In genomic region chr19:41914906-41915247, GRCh38 we compare ENCODE assay signal across 20 cellular contexts. TPM values are rescaled to one million over a fixed set of nuclear protein-coding genes. Genes with fewer than 3 reads are reported as not detected.
DNase-seq lines count a peak whose midpoint lies in the region.
"Had no signal": no experiment of that assay in that cellular context is flagged by ENCODE, and none has a peak within 500 bp of the region (broad histone marks: within the 10 kb centered on the region; RNA-seq: fewer than 3 reads in every experiment).

No MANE protein-coding gene starts in this region.

- H3K4me3 ChIP-seq in skeletal muscle satellite cell (ENCODE audit: low read length), result no peak overlapping the region
- H3K4me3 ChIP-seq: ascending aorta, MG63 had no signal

- H3K36me3 Mint-ChIP-seq in activated CD4-positive, alpha-beta T cell treated with anti-CD3 and anti-CD28 coated beads, Interleukin-2, amount 10 ng/mL, durations not matched to agents 24 days and 14 days (ENCODE audit: low read depth), result peaks cover 14% of the 10 kb centered on the region
- H3K36me3 Mint-ChIP-seq: activated naive CD4-positive, alpha-beta T cell treated with anti-CD3 and anti-CD28 coated beads, Interleukin-2, amount 50 U/mL, for 24 hours; T-cell had no signal

- H3K4me1 ChIP-seq in skeletal muscle satellite cell (ENCODE audit: control insufficient read depth, insufficient read depth, low read length), result no peaks in the 10 kb centered on the region
- H3K4me1 ChIP-seq: ascending aorta had no signal

- DNase-seq in activated CD4-positive, alpha-beta T cell treated with anti-CD3 and anti-CD28 coated beads, Interleukin-2, amount 10 ng/mL, durations not matched to agents 24 days and 14 days, result peak; percentile 69
- no peak for DNase-seq in activated CD4-positive, alpha-beta T cell treated with anti-CD3 and anti-CD28 coated beads for 4 hours
- peak; percentile 36 for DNase-seq in NCI-H69 (lab: John Stamatoyannopoulos, UW)
- no peak for DNase-seq in posterior vena cava (ENCODE audit: low spot score)
- DNase-seq in HT-29 (ENCODE audit: low spot score), result no peak
- DNase-seq: activated CD4-positive, alpha-beta T cell treated with anti-CD3 and anti-CD28 coated beads for 36 hours; foreskin melanocyte; hypothalamus; kidney; MG63; NCI-H1436 treated with DMSO at 0.1 percent for 48 hours; NCI-H748 treated with DMSO at 0.1 percent for 48 hours; SHP77 treated with DMSO at 0.1 percent for 48 hours; T-cell had no signal

- H3K9me3 Mint-ChIP-seq in activated CD4-positive, alpha-beta T cell treated with anti-CD3 and anti-CD28 coated beads, Interleukin-2, amount 10 ng/mL, durations not matched to agents 24 days and 14 days, result no peaks in the 10 kb centered on the region
- H3K9me3 Mint-ChIP-seq: activated naive CD4-positive, alpha-beta T cell treated with anti-CD3 and anti-CD28 coated beads, Interleukin-2, amount 50 U/mL, for 24 hours; central memory CD8-positive, alpha-beta T cell; T-cell had no signal

- H3K4me2 ChIP-seq in skeletal muscle satellite cell (ENCODE audit: low read length), result peak overlapping the region; percentile 56

- peaks cover 31% of the 10 kb centered on the region for H3K27me3 Mint-ChIP-seq in activated CD4-positive, alpha-beta T cell treated with anti-CD3 and anti-CD28 coated beads, Interleukin-2, amount 10 ng/mL, durations not matched to agents 24 days and 14 days
- H3K27me3 Mint-ChIP-seq: activated naive CD4-positive, alpha-beta T cell treated with anti-CD3 and anti-CD28 coated beads, Interleukin-2, amount 50 U/mL, for 24 hours had no signal

- no peaks in the 10 kb centered on the region for H3K36me3 ChIP-seq in skeletal muscle satellite cell (ENCODE audit: insufficient read depth, low read length)
- H3K36me3 ChIP-seq: ascending aorta, MG63 had no signal

- H3K9ac ChIP-seq in skeletal muscle satellite cell (ENCODE audit: low read depth, low read length), result no peak overlapping the region

- no peak overlapping the region for H3K27ac Mint-ChIP-seq in activated CD4-positive, alpha-beta T cell treated with anti-CD3 and anti-CD28 coated beads, Interleukin-2, amount 10 ng/mL, durations not matched to agents 24 days and 14 days
- H3K27ac Mint-ChIP-seq: activated CD4-positive, alpha-beta T cell treated with anti-CD3 and anti-CD28 coated beads for 36 hours; activated naive CD4-positive, alpha-beta T cell treated with anti-CD3 and anti-CD28 coated beads, Interleukin-2, amount 50 U/mL, for 24 hours; T-cell had no signal

- peaks cover 78% of the 10 kb centered on the region for H3K27me3 ChIP-seq in skeletal muscle satellite cell (ENCODE audit: control insufficient read depth, insufficient read depth, low read length)

- no peaks in the 10 kb centered on the region for H3K9me3 ChIP-seq in skeletal muscle satellite cell (replicated peaks; ENCODE audit: low read length)
- H3K9me3 ChIP-seq: ascending aorta had no signal

- intact Hi-C loops in activated CD4-positive, alpha-beta T cell treated with anti-CD3 and anti-CD28 coated beads, Interleukin-2, amount 10 ng/mL, durations not matched to agents 24 days and 14 days (cut with micrococcal nuclease), result no loop called here
- intact Hi-C loops in posterior vena cava (cut with DNase I), result no loop called here

- no peak overlapping the region for H3K4me3 Mint-ChIP-seq in activated CD4-positive, alpha-beta T cell treated with anti-CD3 and anti-CD28 coated beads, Interleukin-2, amount 10 ng/mL, durations not matched to agents 24 days and 14 days
- H3K4me3 Mint-ChIP-seq: activated CD4-positive, alpha-beta T cell treated with anti-CD3 and anti-CD28 coated beads for 36 hours; activated naive CD4-positive, alpha-beta T cell treated with anti-CD3 and anti-CD28 coated beads, Interleukin-2, amount 50 U/mL, for 24 hours; central memory CD8-positive, alpha-beta T cell; T-cell had no signal

- peaks cover 22% of the 10 kb centered on the region for H3K4me1 Mint-ChIP-seq in activated CD4-positive, alpha-beta T cell treated with anti-CD3 and anti-CD28 coated beads, Interleukin-2, amount 10 ng/mL, durations not matched to agents 24 days and 14 days

RNA-seq across cellular contexts. Expression of gene ERFL, which starts 13.4 kb away (rescaled TPM):
- total RNA-seq in activated CD4-positive, alpha-beta T cell treated with anti-CD3 and anti-CD28 coated beads, Interleukin-2, amount 10 ng/mL, durations not matched to agents 24 days and 14 days, result 3.1 and 4.2 TPM in 2 replicates
- total RNA-seq in skeletal muscle satellite cell (2012; rRNA removed), result under 0.01 TPM in 1 of 2 replicates, not detected in the other
- under 1 TPM in 1 of 2 donors, not detected in 1; 0.38 TPM for total RNA-seq in posterior vena cava
- 0.39 and 0.64 TPM in 2 replicates for total RNA-seq in HT-29 (2014; rRNA removed; shearing (Covaris generic))
- total RNA-seq: ascending aorta, myocyte had no signal

RNA-seq across cellular contexts. Expression of gene ARHGEF1, which starts 31.9 kb away (rescaled TPM):
- total RNA-seq in activated CD4-positive, alpha-beta T cell treated with anti-CD3 and anti-CD28 coated beads, Interleukin-2, amount 10 ng/mL, durations not matched to agents 24 days and 14 days, result 365 and 378 TPM in 2 replicates
- total RNA-seq in skeletal muscle satellite cell (2012; rRNA removed), result 43.9 and 48.3 TPM in 2 replicates
- total RNA-seq in posterior vena cava, result 10 to 100 TPM; 73.4 to 73.7 TPM
- total RNA-seq in HT-29 (2014; rRNA removed; shearing (Covaris generic)), result 189 and 199 TPM in 2 replicates

RNA-seq across cellular contexts. Expression of gene CD79A, which starts 37.8 kb away (rescaled TPM):
- 2.6 and 2.7 TPM in 2 replicates for total RNA-seq in activated CD4-positive, alpha-beta T cell treated with anti-CD3 and anti-CD28 coated beads, Interleukin-2, amount 10 ng/mL, durations not matched to agents 24 days and 14 days
- not detected in 2 replicates for total RNA-seq in skeletal muscle satellite cell (2012; rRNA removed)
- total RNA-seq in posterior vena cava, result under 1 TPM; 0.52 to 0.97 TPM
- 0.81 and 1.4 TPM in 2 replicates for total RNA-seq in HT-29 (2014; rRNA removed; shearing (Covaris generic))
- total RNA-seq: ascending aorta, osteocyte had no signal

RNA-seq across cellular contexts. Expression of gene RABAC1, which starts 44.2 kb away (rescaled TPM):
- 37.2 and 41.5 TPM in 2 replicates for total RNA-seq in activated CD4-positive, alpha-beta T cell treated with anti-CD3 and anti-CD28 coated beads, Interleukin-2, amount 10 ng/mL, durations not matched to agents 24 days and 14 days
- 130 and 191 TPM in 2 replicates for total RNA-seq in skeletal muscle satellite cell (2012; rRNA removed)
- total RNA-seq in posterior vena cava, result 100 to 1,000 TPM; 186 to 191 TPM
- total RNA-seq in HT-29 (2014; rRNA removed; shearing (Covaris generic)), result 232 and 234 TPM in 2 replicates

RNA-seq across cellular contexts. Expression of gene RPS19, which starts 54.8 kb away (rescaled TPM):
- total RNA-seq in activated CD4-positive, alpha-beta T cell treated with anti-CD3 and anti-CD28 coated beads, Interleukin-2, amount 10 ng/mL, durations not matched to agents 24 days and 14 days, result 2,909 and 2,931 TPM in 2 replicates
- 716 and 761 TPM in 2 replicates for total RNA-seq in skeletal muscle satellite cell (2012; rRNA removed)
- 1,000 to 10,000 TPM in 1 of 2 donors, 100 to 1,000 TPM in 1; 982 to 1,008 TPM for total RNA-seq in posterior vena cava
- total RNA-seq in HT-29 (2014; rRNA removed; shearing (Covaris generic)), result 4,362 and 4,557 TPM in 2 replicates

Comparison
In these comparisons a context has a peak if more than half of its experiments do, and no peak if none do; other contexts are left out.
1. DNase-seq: peak in activated CD4-positive, alpha-beta T cell treated with anti-CD3 and anti-CD28 coated beads, Interleukin-2, amount 10 ng/mL, durations not matched to agents 24 days and 14 days (single experiment) and NCI-H69 (single experiment); none in activated CD4-positive, alpha-beta T cell treated with anti-CD3 and anti-CD28 coated beads for 4 hours (0 of 2), posterior vena cava (single experiment) and HT-29 (single experiment).